8 cellular contexts compared by ENCODE assay signal in genomic region chr5:55232985-55233928, GRCh38. TPM values are rescaled to one million over a fixed set of nuclear protein-coding genes. Genes with fewer than 3 reads are reported as not detected.
DNase-seq lines count a peak whose midpoint lies in the region; ATAC-seq, FAIRE-seq and TF ChIP-seq lines count a peak whose summit lies in the region.

Gene CCNO, minus strand, starts transcription at chr5:55233608. Its CDS starts 85 bp downstream, at chr5:55233523.

- no peak for TF ChIP-seq RAD21 in GM12878 (IDR thresholded peaks at IDR 0.05; ENCODE audit: insufficient read depth, low read depth, low read length)

- peak within 1 kb of the TSS; percentile 73; the same call in 1 of the 2 replicates for H3K27ac ChIP-seq in HEK293 (ENCODE audit: extremely low read depth, low read depth, low read length)
- no peak within 1 kb of the TSS for H3K27ac ChIP-seq in GM12878 (ENCODE audit: control insufficient read depth, insufficient read depth)

- no peak for TF ChIP-seq POLR2A in GM12878 (IDR thresholded peaks at IDR 0.05; ENCODE audit: low read depth, low read length)

- DNase-seq in EH (ENCODE audit: low read depth) (peak; percentile 80), NCI-H1105 treated with DMSO at 0.1 percent for 48 hours (lab: John Stamatoyannopoulos, UW) (peak; percentile 76), SW 1271 (lab: John Stamatoyannopoulos, UW) (peak; percentile 78 to 83), GM12878 (ENCODE audit: low read depth, low spot score) (no peak), retinal pigment epithelial cell (ENCODE audit: low read depth) (peak; percentile 59), pons (ENCODE audit: low spot score) (no peak)

- TF ChIP-seq EP300 in GM12878 (IDR thresholded peaks at IDR 0.05; ENCODE audit: borderline replicate concordance in 1 of 2, control insufficient read depth in 1 of 2, low read depth in 2 of 2, low read length in 2 of 2) = no peak

- H2AFZ ChIP-seq in GM12878 (ENCODE audit: control insufficient read depth, low read depth, low read length) = peak within 1 kb of the TSS; percentile 10

- H3K4me2 ChIP-seq in GM12878 (ENCODE audit: control insufficient read depth, insufficient read depth) = peak within 1 kb of the TSS; percentile 97

- no peak for FAIRE-seq in GM12878 (lab: Jason Lieb, UNC)

- in situ Hi-C loops in GM12878 (cut with MboI) = no loop called here

- POLR2A ChIA-PET in HEK293 (lab: Yijun Ruan, JAX) = interaction anchor here (0.7 to 5.3 kb wide), 5 partner anchors 12 to 343 kb away, joined by 3 to 38 read pairs (median 4); partner anchors contain the start of genes DHX29 and MTREX
- POLR2A ChIA-PET in GM12878 (lab: Charles Lee) = no interaction called here

- intact Hi-C loops in GM12878 (cut with micrococcal nuclease; ENCODE audit: unreplicated experiment) = no loop called here

- CTCF ChIA-PET in HEK293 (lab: Yijun Ruan, JAX) = interaction anchor here (0.6 to 5.9 kb wide), 4 partner anchors 8 to 458 kb away, joined by 4 to 24 read pairs (median 4); no protein-coding TSS in a partner anchor
- CTCF ChIA-PET in GM12878 (lab: Yijun Ruan, JAX) = no interaction called here

- BruUV-seq in GM12878 (replicated peaks; lab: Mats Ljungman, UMichigan) = no TSS peak

- no peaks in the 10 kb centered on the region for H3K4me1 ChIP-seq in HEK293 (ENCODE audit: control insufficient read depth, insufficient read depth, low read length)
- peaks cover 9% of the 10 kb centered on the region for H3K4me1 ChIP-seq in GM12878 (ENCODE audit: control insufficient read depth, insufficient read depth, low read length)
- peaks cover 7% of the 10 kb centered on the region for H3K4me1 ChIP-seq in iPS-15b (ENCODE audit: control insufficient read depth, insufficient read depth, low read length)

- RAD21 ChIA-PET in GM12878 (lab: Charles Lee; ENCODE audit: unreplicated experiment) = no interaction called here

- H3K9ac ChIP-seq in GM12878 (ENCODE audit: control insufficient read depth, insufficient read depth, low read length) (no peak within 1 kb of the TSS), iPS-15b (ENCODE audit: low read depth, low read length) (no peak within 1 kb of the TSS)

- peaks cover 24 to 36% of the 10 kb centered on the region in 2 experiments for H3K27me3 ChIP-seq in GM12878 (replicated peaks in 1 of 2; ENCODE audit: control insufficient read depth in 2 of 2, insufficient read depth in 2 of 2, low read length in 1 of 2)
- peaks cover 99% of the 10 kb centered on the region for H3K27me3 ChIP-seq in iPS-15b (ENCODE audit: control insufficient read depth, insufficient read depth, low read length)

- SMC1A ChIA-PET in GM12878 (lab: Charles Lee; ENCODE audit: uncharacterized antibody, unreplicated experiment) = interaction anchor here (1.0 kb wide), 1 partner anchor 61 kb away, joined by 3 read pairs; no protein-coding TSS in a partner anchor

- peak; percentile 80 for ATAC-seq in GM12878

- H4K20me1 ChIP-seq in GM12878 (ENCODE audit: control insufficient read depth, insufficient read depth) = no peaks in the 10 kb centered on the region

- H3K9me3 ChIP-seq in HEK293 (ENCODE audit: control insufficient read depth, insufficient read depth, low read depth, low read length) (no peaks in the 10 kb centered on the region), GM12878 (replicated peaks; ENCODE audit: control insufficient read depth, insufficient read depth, low read length) (no peaks in the 10 kb centered on the region), iPS-15b (ENCODE audit: control insufficient read depth, insufficient read depth, low read length) (no peaks in the 10 kb centered on the region)

- TF ChIP-seq CTCF in HEK293 (tag by site-specific recombination; IDR thresholded peaks at IDR 0.05) = peak; percentile 77
- peak in 2 of 3 experiments; percentile 8 to 15; a peak in 1 of 6 replicates for TF ChIP-seq CTCF in GM12878 (IDR thresholded peaks at IDR 0.05 in 2 of 3, conservative IDR thresholded peaks at IDR 0.05 in 1 of 3; ENCODE audit: control insufficient read depth in 2 of 3, extremely low read depth in 1 of 3, insufficient read depth in 1 of 3, low read depth in 3 of 3, low read length in 3 of 3)
- peak; percentile 5 for TF ChIP-seq CTCF in retinal pigment epithelial cell (conservative IDR thresholded peaks at IDR 0.05; ENCODE audit: low read depth, low read length)

- H3K4me3 ChIP-seq in HEK293 (ENCODE audit: low read depth, low read length) = peak within 1 kb of the TSS; percentile 49
- peak within 1 kb of the TSS; percentile 62 for H3K4me3 ChIP-seq in GM12878
- H3K4me3 ChIP-seq in iPS-15b (ENCODE audit: low read depth, low read length) = peak within 1 kb of the TSS; percentile 70
- peak within 1 kb of the TSS; percentile 58 for H3K4me3 ChIP-seq in retinal pigment epithelial cell (ENCODE audit: low read length)

- WGBS in GM12878 (ENCODE audit: insufficient coverage, insufficient replicate concordance, low lambda C conversion rate, missing lambda C conversion rate) = 2% methylated on average over 91 of the region's 106 CpGs

- H3K79me2 ChIP-seq in GM12878 (ENCODE audit: control insufficient read depth, insufficient read depth, low read length) = no peaks in the 10 kb centered on the region

- H3K36me3 ChIP-seq in HEK293 (ENCODE audit: control insufficient read depth in 2 of 2, insufficient read depth in 1 of 2, low read length in 2 of 2) (no peaks in the 10 kb centered on the region), GM12878 (ENCODE audit: control insufficient read depth in 2 of 2, insufficient read depth in 2 of 2, low read length in 1 of 2) (no peaks in the 10 kb centered on the region), iPS-15b (ENCODE audit: control insufficient read depth, insufficient read depth, low read length) (no peaks in the 10 kb centered on the region)

TF ChIP-seq in HEK293, 187 proteins besides CTCF, POLR2A, EP300 and RAD21 (continues in another document):
- TF ChIP-seq ZBTB48 (tag by site-specific recombination; IDR thresholded peaks at IDR 0.05) (no peak; the same call in 1 of the 2 replicates), ZFHX2 (tag by site-specific recombination; conservative IDR thresholded peaks at IDR 0.05) (peak; percentile 58; the same call in 1 of the 2 replicates)

TF ChIP-seq in GM12878, 131 proteins besides CTCF, POLR2A, EP300 and RAD21:
- TF ChIP-seq EGR1 (IDR thresholded peaks at IDR 0.05; ENCODE audit: borderline replicate concordance in 1 of 2, low read depth in 2 of 2, low read length in 2 of 2) (no peak), E4F1 (IDR thresholded peaks at IDR 0.05; ENCODE audit: borderline replicate concordance, partially characterized antibody) (no peak), SUZ12 (IDR thresholded peaks at IDR 0.05; ENCODE audit: unreplicated experiment) (peak; percentile 28), KLF5 (IDR thresholded peaks at IDR 0.05; ENCODE audit: partially characterized antibody) (no peak), YBX1 (IDR thresholded peaks at IDR 0.05) (no peak)

RNA-seq across cellular contexts. Expression of gene CCNO, which starts in this region (rescaled TPM):
- not detected in 2 replicates for total RNA-seq in GM12878 (2013; cell fraction: nucleolus; rRNA removed)
- total RNA-seq in GM12878 (2014; rRNA removed) = not detected in 2 replicates
- total RNA-seq in GM12878 (2014; rRNA removed; fragmentation: Illumina TruSeq; extraction: Trizol) = not detected in 2 replicates
- not detected in 2 replicates for total RNA-seq in GM12878 (2021)
- polyA plus RNA-seq in GM12878 (2011; ENCODE audit: low read depth) = not detected
- not detected in 2 replicates for polyA plus RNA-seq in GM12878 (2011; rRNA removed)
- not detected in 2 replicates for polyA plus RNA-seq in GM12878 (2011; cell fraction: cytosol; rRNA removed)
- polyA plus RNA-seq in GM12878 (2011; cell fraction: nucleus; rRNA removed) = not detected in 2 replicates
- polyA plus RNA-seq in GM12878 (2012) = not detected in 2 replicates
- polyA plus RNA-seq in GM12878 (2014; fragmentation: Illumina TruSeq; extraction: Trizol) = not detected in 2 replicates
- not detected for polyA plus RNA-seq in GM12878 (2014; fragmentation: Nextera tagmentation; extraction: Ambion mirVana)
- polyA plus RNA-seq in GM12878 (2014; rRNA removed) = 0.05 TPM in 1 of 2 replicates, not detected in the other
- not detected for polyA plus RNA-seq in GM12878 (2016; fragmentation: Nextera tagmentation; extraction: Ambion mirVana)
- not detected in 2 replicates for polyA minus RNA-seq in GM12878 (2011; rRNA and poly(A)+ RNA removed)
- polyA minus RNA-seq in GM12878 (2011; cell fraction: cytosol; rRNA and poly(A)+ RNA removed) = not detected in 2 replicates
- not detected in 2 replicates for polyA minus RNA-seq in GM12878 (2011; cell fraction: nucleus; rRNA and poly(A)+ RNA removed)

Comparison
In these comparisons a context has a peak if more than half of its experiments do, and no peak if none do; other contexts are left out.
1. Peak in ATAC-seq, H3K4me3 ChIP-seq and H3K4me2 ChIP-seq in GM12878; RNA of the gene not detected or under 1 TPM.
2. DNase-seq: peak in EH (single experiment), NCI-H1105 treated with DMSO at 0.1 percent for 48 hours (single experiment), SW 1271 (2 of 2) and retinal pigment epithelial cell (single experiment); none in GM12878 (single experiment) and pons (single experiment).
3. CTCF ChIP-seq: peak in every context shown above with its lines; median percentile 77 in HEK293; 12 in GM12878; 5 in retinal pigment epithelial cell.
4. Peak in every context shown above with its lines, with median percentiles within 50 percentile points of each other: H3K4me3 ChIP-seq.